ENCODE assay signal across 1 cellular context in genomic region chr5:178564386-178564785, GRCh38.
TF ChIP-seq lines count a peak whose summit lies in the region.

No MANE protein-coding gene starts in this region.

TF ChIP-seq in GM23338, 12 proteins besides CTCF, POLR2A, EP300 and RAD21 (continued from another document):
- TF ChIP-seq, protein P1, sequence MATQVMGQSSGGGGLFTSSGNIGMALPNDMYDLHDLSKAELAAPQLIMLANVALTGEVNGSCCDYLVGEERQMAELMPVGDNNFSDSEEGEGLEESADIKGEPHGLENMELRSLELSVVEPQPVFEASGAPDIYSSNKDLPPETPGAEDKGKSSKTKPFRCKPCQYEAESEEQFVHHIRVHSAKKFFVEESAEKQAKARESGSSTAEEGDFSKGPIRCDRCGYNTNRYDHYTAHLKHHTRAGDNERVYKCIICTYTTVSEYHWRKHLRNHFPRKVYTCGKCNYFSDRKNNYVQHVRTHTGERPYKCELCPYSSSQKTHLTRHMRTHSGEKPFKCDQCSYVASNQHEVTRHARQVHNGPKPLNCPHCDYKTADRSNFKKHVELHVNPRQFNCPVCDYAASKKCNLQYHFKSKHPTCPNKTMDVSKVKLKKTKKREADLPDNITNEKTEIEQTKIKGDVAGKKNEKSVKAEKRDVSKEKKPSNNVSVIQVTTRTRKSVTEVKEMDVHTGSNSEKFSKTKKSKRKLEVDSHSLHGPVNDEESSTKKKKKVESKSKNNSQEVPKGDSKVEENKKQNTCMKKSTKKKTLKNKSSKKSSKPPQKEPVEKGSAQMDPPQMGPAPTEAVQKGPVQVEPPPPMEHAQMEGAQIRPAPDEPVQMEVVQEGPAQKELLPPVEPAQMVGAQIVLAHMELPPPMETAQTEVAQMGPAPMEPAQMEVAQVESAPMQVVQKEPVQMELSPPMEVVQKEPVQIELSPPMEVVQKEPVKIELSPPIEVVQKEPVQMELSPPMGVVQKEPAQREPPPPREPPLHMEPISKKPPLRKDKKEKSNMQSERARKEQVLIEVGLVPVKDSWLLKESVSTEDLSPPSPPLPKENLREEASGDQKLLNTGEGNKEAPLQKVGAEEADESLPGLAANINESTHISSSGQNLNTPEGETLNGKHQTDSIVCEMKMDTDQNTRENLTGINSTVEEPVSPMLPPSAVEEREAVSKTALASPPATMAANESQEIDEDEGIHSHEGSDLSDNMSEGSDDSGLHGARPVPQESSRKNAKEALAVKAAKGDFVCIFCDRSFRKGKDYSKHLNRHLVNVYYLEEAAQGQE (IDR thresholded peaks at IDR 0.05; ENCODE audit: unreplicated experiment), result no peak
- no peak for TF ChIP-seq EZH2phosphoT487 (IDR thresholded peaks at IDR 0.05; ENCODE audit: unreplicated experiment)
- TF ChIP-seq JUNB (IDR thresholded peaks at IDR 0.05; ENCODE audit: unreplicated experiment), result no peak
- TF ChIP-seq POLR2AphosphoS5 (IDR thresholded peaks at IDR 0.05; ENCODE audit: low read depth), result no peak
- no peak for TF ChIP-seq CREB1 (CRISPR knock-in tag; IDR thresholded peaks at IDR 0.05; ENCODE audit: low read depth)
- TF ChIP-seq, protein P2, sequence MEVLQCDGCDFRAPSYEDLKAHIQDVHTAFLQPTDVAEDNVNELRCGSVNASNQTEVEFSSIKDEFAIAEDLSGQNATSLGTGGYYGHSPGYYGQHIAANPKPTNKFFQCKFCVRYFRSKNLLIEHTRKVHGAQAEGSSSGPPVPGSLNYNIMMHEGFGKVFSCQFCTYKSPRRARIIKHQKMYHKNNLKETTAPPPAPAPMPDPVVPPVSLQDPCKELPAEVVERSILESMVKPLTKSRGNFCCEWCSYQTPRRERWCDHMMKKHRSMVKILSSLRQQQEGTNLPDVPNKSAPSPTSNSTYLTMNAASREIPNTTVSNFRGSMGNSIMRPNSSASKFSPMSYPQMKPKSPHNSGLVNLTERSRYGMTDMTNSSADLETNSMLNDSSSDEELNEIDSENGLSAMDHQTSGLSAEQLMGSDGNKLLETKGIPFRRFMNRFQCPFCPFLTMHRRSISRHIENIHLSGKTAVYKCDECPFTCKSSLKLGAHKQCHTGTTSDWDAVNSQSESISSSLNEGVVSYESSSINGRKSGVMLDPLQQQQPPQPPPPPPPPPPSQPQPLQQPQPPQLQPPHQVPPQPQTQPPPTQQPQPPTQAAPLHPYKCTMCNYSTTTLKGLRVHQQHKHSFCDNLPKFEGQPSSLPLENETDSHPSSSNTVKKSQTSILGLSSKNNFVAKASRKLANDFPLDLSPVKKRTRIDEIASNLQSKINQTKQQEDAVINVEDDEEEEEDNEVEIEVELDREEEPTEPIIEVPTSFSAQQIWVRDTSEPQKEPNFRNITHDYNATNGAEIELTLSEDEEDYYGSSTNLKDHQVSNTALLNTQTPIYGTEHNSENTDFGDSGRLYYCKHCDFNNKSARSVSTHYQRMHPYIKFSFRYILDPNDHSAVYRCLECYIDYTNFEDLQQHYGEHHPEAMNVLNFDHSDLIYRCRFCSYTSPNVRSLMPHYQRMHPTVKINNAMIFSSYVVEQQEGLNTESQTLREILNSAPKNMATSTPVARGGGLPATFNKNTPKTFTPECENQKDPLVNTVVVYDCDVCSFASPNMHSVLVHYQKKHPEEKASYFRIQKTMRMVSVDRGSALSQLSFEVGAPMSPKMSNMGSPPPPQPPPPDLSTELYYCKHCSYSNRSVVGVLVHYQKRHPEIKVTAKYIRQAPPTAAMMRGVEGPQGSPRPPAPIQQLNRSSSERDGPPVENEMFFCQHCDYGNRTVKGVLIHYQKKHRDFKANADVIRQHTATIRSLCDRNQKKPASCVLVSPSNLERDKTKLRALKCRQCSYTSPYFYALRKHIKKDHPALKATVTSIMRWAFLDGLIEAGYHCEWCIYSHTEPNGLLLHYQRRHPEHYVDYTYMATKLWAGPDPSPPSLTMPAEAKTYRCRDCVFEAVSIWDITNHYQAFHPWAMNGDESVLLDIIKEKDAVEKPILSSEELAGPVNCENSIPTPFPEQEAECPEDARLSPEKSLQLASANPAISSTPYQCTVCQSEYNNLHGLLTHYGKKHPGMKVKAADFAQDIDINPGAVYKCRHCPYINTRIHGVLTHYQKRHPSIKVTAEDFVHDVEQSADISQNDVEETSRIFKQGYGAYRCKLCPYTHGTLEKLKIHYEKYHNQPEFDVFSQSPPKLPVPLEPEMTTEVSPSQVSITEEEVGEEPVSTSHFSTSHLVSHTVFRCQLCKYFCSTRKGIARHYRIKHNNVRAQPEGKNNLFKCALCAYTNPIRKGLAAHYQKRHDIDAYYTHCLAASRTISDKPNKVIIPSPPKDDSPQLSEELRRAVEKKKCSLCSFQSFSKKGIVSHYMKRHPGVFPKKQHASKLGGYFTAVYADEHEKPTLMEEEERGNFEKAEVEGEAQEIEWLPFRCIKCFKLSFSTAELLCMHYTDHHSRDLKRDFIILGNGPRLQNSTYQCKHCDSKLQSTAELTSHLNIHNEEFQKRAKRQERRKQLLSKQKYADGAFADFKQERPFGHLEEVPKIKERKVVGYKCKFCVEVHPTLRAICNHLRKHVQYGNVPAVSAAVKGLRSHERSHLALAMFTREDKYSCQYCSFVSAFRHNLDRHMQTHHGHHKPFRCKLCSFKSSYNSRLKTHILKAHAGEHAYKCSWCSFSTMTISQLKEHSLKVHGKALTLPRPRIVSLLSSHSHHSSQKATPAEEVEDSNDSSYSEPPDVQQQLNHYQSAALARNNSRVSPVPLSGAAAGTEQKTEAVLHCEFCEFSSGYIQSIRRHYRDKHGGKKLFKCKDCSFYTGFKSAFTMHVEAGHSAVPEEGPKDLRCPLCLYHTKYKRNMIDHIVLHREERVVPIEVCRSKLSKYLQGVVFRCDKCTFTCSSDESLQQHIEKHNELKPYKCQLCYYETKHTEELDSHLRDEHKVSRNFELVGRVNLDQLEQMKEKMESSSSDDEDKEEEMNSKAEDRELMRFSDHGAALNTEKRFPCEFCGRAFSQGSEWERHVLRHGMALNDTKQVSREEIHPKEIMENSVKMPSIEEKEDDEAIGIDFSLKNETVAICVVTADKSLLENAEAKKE (CRISPR knock-in tag; IDR thresholded peaks at IDR 0.05), result no peak
- no peak for TF ChIP-seq NANOG (IDR thresholded peaks at IDR 0.05; ENCODE audit: borderline replicate concordance)
- TF ChIP-seq ZNF114 (CRISPR knock-in tag; IDR thresholded peaks at IDR 0.05), result no peak
